ENCODE assay signal across 22 cellular contexts in the genomic region with DNA sequence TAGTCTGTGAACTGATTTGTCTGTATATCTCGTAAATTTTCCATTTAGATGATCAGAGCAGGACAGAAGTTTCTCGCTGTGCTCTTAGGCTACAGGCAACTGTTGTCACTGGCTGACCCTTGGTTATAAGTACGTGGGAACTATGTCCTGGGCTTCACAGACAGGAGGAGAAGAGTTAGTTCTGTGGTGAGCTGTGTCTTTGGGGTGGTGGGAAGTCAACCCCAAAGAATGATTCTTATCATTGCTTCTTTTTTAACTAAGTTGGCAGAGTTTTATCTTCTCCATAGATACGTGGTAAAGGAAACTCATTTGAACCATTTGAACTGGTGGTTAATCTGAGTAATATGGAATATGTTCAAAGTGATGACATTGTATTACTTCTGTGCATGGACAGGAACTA.
DNase-seq lines count a peak whose midpoint lies in the region; ATAC-seq and TF ChIP-seq lines count a peak whose summit lies in the region.
"Had no signal": no experiment of that assay in that cellular context is flagged by ENCODE, and none has a peak within 500 bp of the region (broad histone marks: within the 10 kb centered on the region; RNA-seq: fewer than 3 reads in every experiment).

No MANE protein-coding gene starts in this region.

- no peaks in the 10 kb centered on the region for H3F3A ChIP-seq in neural progenitor cell (ENCODE audit: low read depth)

- no peak overlapping the region for H3K4me2 ChIP-seq in DND-41 (ENCODE audit: insufficient read depth, low read length)
- no peak overlapping the region for H3K4me2 ChIP-seq in neural progenitor cell

- H3K36me3 Mint-ChIP-seq in HFFc6 (ENCODE audit: low read depth) (peaks cover 7% of the 10 kb centered on the region; the same call in 1 of the 2 replicates), neural progenitor cell (no peaks in the 10 kb centered on the region)
- H3K36me3 Mint-ChIP-seq: natural killer cell treated with Interleukin-12 subunit alpha and Interleukin-12 subunit beta and Interleukin-15 and Interleukin-18, amount 100 ng/mL, for 72 hours had no signal

- H3K27ac Mint-ChIP-seq in HFFc6 (peak overlapping the region; percentile 67), neural progenitor cell (no peak overlapping the region)
- H3K27ac Mint-ChIP-seq: stimulated activated memory B cell treated with anti-CD40 and anti-IgM and Interleukin-4, amounts not matched to agents 10 μg/mL and 1 μg/mL and 100 μg/mL, for 72 hours had no signal

- H4K20me1 ChIP-seq in DND-41 (ENCODE audit: insufficient read depth, low read length) (no peaks in the 10 kb centered on the region), neural progenitor cell (ENCODE audit: low read depth) (no peaks in the 10 kb centered on the region)

- ATAC-seq in DND-41 (ENCODE audit: insufficient read depth, low read depth) (peak; percentile 65), HG02981 (IDR thresholded peaks at IDR 0.05; ENCODE audit: unreplicated experiment) (no peak)
- ATAC-seq: natural killer cell treated with Interleukin-12 subunit alpha and Interleukin-12 subunit beta and Interleukin-15 and Interleukin-18, amount 100 ng/mL, for 72 hours; Panc1; sciatic nerve; stimulated activated memory B cell treated with anti-CD40 and anti-IgM and Interleukin-4, amounts not matched to agents 10 μg/mL and 1 μg/mL and 100 μg/mL, for 72 hours had no signal

- no peak for TF ChIP-seq CTCF in DND-41 (IDR thresholded peaks at IDR 0.05; ENCODE audit: borderline replicate concordance, extremely low read depth, low read length, poor library complexity, severe bottlenecking)
- TF ChIP-seq CTCF in HFFc6 (IDR thresholded peaks at IDR 0.05), result no peak
- no peak for TF ChIP-seq CTCF in neural progenitor cell (IDR thresholded peaks at IDR 0.05)

- no peak overlapping the region for H3K4me3 ChIP-seq in DND-41 (ENCODE audit: low read depth in 1 of 2, low read length in 2 of 2)
- no peak overlapping the region for H3K4me3 ChIP-seq in neural progenitor cell
- H3K4me3 ChIP-seq: dorsolateral prefrontal cortex, HAP-1, tibial artery had no signal

- no peak overlapping the region for H2AFZ ChIP-seq in DND-41 (ENCODE audit: low read depth, low read length)
- no peak overlapping the region for H2AFZ ChIP-seq in neural progenitor cell (replicated peaks)
- H2AFZ ChIP-seq: parathyroid adenoma had no signal

- H3K79me2 ChIP-seq in DND-41 (ENCODE audit: insufficient read depth, low read length) (no peaks in the 10 kb centered on the region), neural progenitor cell (ENCODE audit: low read depth) (no peaks in the 10 kb centered on the region)

- H3K27me3 ChIP-seq in DND-41 (ENCODE audit: insufficient read depth, low read length, poor library complexity), result no peaks in the 10 kb centered on the region
- H3K27me3 ChIP-seq in neural progenitor cell, result no peaks in the 10 kb centered on the region
- H3K27me3 ChIP-seq: BE2C, dorsolateral prefrontal cortex, tibial artery had no signal

- no peak overlapping the region; the same call in 1 of the 2 replicates for H3K27ac ChIP-seq in DND-41 (ENCODE audit: low read length)
- no peak overlapping the region for H3K27ac ChIP-seq in neural progenitor cell
- H3K27ac ChIP-seq: epithelial cell of prostate, tibial artery had no signal

- H3K9ac ChIP-seq in DND-41 (ENCODE audit: low read depth, low read length) (no peak overlapping the region), neural progenitor cell (no peak overlapping the region)
- H3K9ac ChIP-seq: parathyroid adenoma had no signal

- H3K36me3 ChIP-seq in DND-41 (ENCODE audit: insufficient read depth, low read length) (no peaks in the 10 kb centered on the region), neural progenitor cell (no peaks in the 10 kb centered on the region)
- H3K36me3 ChIP-seq: BE2C, HAP-1, tibial artery had no signal

- no peaks in the 10 kb centered on the region for H3K27me3 Mint-ChIP-seq in HFFc6 (ENCODE audit: insufficient read depth)
- H3K27me3 Mint-ChIP-seq in neural progenitor cell (ENCODE audit: insufficient read depth, low read depth), result peaks cover 2% of the 10 kb centered on the region
- H3K27me3 Mint-ChIP-seq: natural killer cell treated with Interleukin-12 subunit alpha and Interleukin-12 subunit beta and Interleukin-15 and Interleukin-18, amount 100 ng/mL, for 72 hours; stimulated activated memory B cell treated with anti-CD40 and anti-IgM and Interleukin-4, amounts not matched to agents 10 μg/mL and 1 μg/mL and 100 μg/mL, for 72 hours had no signal

- H3K4me3 Mint-ChIP-seq in HFFc6 (no peak overlapping the region; the same call in 1 of the 2 replicates), neural progenitor cell (no peak overlapping the region)
- H3K4me3 Mint-ChIP-seq: stimulated activated memory B cell treated with anti-CD40 and anti-IgM and Interleukin-4, amounts not matched to agents 10 μg/mL and 1 μg/mL and 100 μg/mL, for 72 hours had no signal

- H3K4me1 ChIP-seq in DND-41 (ENCODE audit: insufficient read depth, low read length) (0 out of 2 replicates have a peak, but pooled peaks cover 5% of the 10 kb centered on the region), neural progenitor cell (peaks cover under 1% of the 10 kb centered on the region)
- H3K4me1 ChIP-seq: BE2C had no signal

- DNase-seq in DND-41 (no peak), HFFc6 (no peak), astrocyte of the hippocampus (ENCODE audit: low read depth, low spot score) (peak; percentile 22), myocyte (ENCODE audit: low read depth) (peak; percentile 17), hippocampal formation (lab: John Stamatoyannopoulos, UW) (no peak), neural progenitor cell (ENCODE audit: low spot score) (no peak)
- DNase-seq: BE2C, COR-L47, DMS79 treated with DMSO at 0.1 percent for 48 hours, dorsolateral prefrontal cortex, NCI-H1092 treated with DMSO at 0.1 percent for 48 hours, NCI-H2029 treated with DMSO at 0.1 percent for 48 hours, NCI-H446, tibial artery had no signal

- no peaks in the 10 kb centered on the region for H3K9me3 ChIP-seq in DND-41 (ENCODE audit: insufficient read depth, low read length, severe bottlenecking)
- H3K9me3 ChIP-seq in neural progenitor cell (ENCODE audit: low read depth), result no peaks in the 10 kb centered on the region
- H3K9me3 ChIP-seq: BE2C, HAP-1, tibial artery had no signal

- H3K4me1 Mint-ChIP-seq in HFFc6 (ENCODE audit: low read depth) (peaks cover 76% of the 10 kb centered on the region), neural progenitor cell (peaks cover 4% of the 10 kb centered on the region)

- no peaks in the 10 kb centered on the region for H3K9me3 Mint-ChIP-seq in HFFc6
- no peaks in the 10 kb centered on the region for H3K9me3 Mint-ChIP-seq in neural progenitor cell
- H3K9me3 Mint-ChIP-seq: natural killer cell treated with Interleukin-12 subunit alpha and Interleukin-12 subunit beta and Interleukin-15 and Interleukin-18, amount 100 ng/mL, for 72 hours; stimulated activated memory B cell treated with anti-CD40 and anti-IgM and Interleukin-4, amounts not matched to agents 10 μg/mL and 1 μg/mL and 100 μg/mL, for 72 hours had no signal

Comparison
In these comparisons a context has a peak if more than half of its experiments do, and no peak if none do; other contexts are left out.
1. DNase-seq: peak in astrocyte of the hippocampus (single experiment) and myocyte (single experiment); none in DND-41 (single experiment), HFFc6 (single experiment), hippocampal formation (0 of 2) and neural progenitor cell (single experiment).